Comparison of ENCODE assay signal across 22 cellular contexts in genomic region chr10:74624501-74624900, GRCh38.
"Had no signal": no experiment of that assay in that cellular context is flagged by ENCODE, and none has a peak within 500 bp of the region (broad histone marks: within the 10 kb centered on the region; RNA-seq: fewer than 3 reads in every experiment).

No MANE protein-coding gene starts in this region.

- ATAC-seq: foreskin keratinocyte; gastroesophageal sphincter; heart left ventricle; left cardiac atrium; left lung; mucosa of descending colon; natural killer cell treated with Interleukin-12 subunit alpha and Interleukin-12 subunit beta and Interleukin-15 and Interleukin-18, amount 100 ng/mL, for 72 hours; right lobe of liver; stimulated activated naive B cell treated with anti-CD40 and anti-IgM and Interleukin-4, amounts not matched to agents 10 μg/mL and 1 μg/mL and 100 μg/mL, for 72 hours; upper lobe of right lung had no signal

- DNase-seq: dermis blood vessel endothelial cell; effector memory CD4-positive, alpha-beta T cell; foreskin keratinocyte; heart left ventricle; left cardiac atrium; left lung; mesenchymal stem cell; mucosa of descending colon; naive B cell; right lobe of liver; small intestine; stimulated activated CD4-positive, alpha-beta T cell treated with anti-CD3 and anti-CD28 coated beads, Interleukin-15, amount 100 ng/mL, for 24 hours; stimulated activated CD4-positive, alpha-beta T cell treated with anti-CD3 and anti-CD28 coated beads, Interleukin-2, amount 100 ng/mL, for 48 hours; stimulated activated naive B cell treated with anti-CD40 and anti-IgM and Interleukin-4, amounts not matched to agents 10 μg/mL and 1 μg/mL and 100 μg/mL, for 72 hours; transverse colon; upper lobe of right lung; uterus had no signal

- H3K27ac Mint-ChIP-seq: mesothelial cell of epicardium; natural killer cell treated with Interleukin-12 subunit alpha and Interleukin-12 subunit beta and Interleukin-15 and Interleukin-18, amount 100 ng/mL, for 72 hours; progenitor cell of endocrine pancreas; stimulated activated naive B cell treated with anti-CD40 and anti-IgM and Interleukin-4, amounts not matched to agents 10 μg/mL and 1 μg/mL and 100 μg/mL, for 72 hours; stimulated activated naive CD8-positive, alpha-beta T cell treated with anti-CD3 and anti-CD28 coated beads, Interleukin-15, Interleukin-2, amounts not matched to agents 100 ng/mL and 50 ng/mL, for 24 hours had no signal
